Comparison of ENCODE assay signal across 21 cellular contexts in genomic region chr10:70593513-70593890, GRCh38. TPM values are rescaled to one million over a fixed set of nuclear protein-coding genes. Genes with fewer than 3 reads are reported as not detected.
A peak's percentile ranks its signal among the peaks of the same experiment; 100 is the strongest.
DNase-seq lines count a peak whose midpoint lies in the region; ATAC-seq and TF ChIP-seq lines count a peak whose summit lies in the region.
"Had no signal": no experiment of that assay in that cellular context is flagged by ENCODE, and none has a peak within 500 bp of the region (broad histone marks: within the 10 kb centered on the region; RNA-seq: fewer than 3 reads in every experiment).

No MANE protein-coding gene starts in this region.

- no peak for TF ChIP-seq EP300 in esophagus muscularis mucosa (IDR thresholded peaks at IDR 0.05)

- TF ChIP-seq POLR2A in esophagus muscularis mucosa (IDR thresholded peaks at IDR 0.05; ENCODE audit: low read depth) = no peak

- H3K27ac ChIP-seq in OCI-LY1 (ENCODE audit: low read depth, low read length, poor library complexity, severe bottlenecking) (peak overlapping the region; percentile 98), esophagus muscularis mucosa (replicated peaks in 1 of 4) (no peak overlapping the region)
- H3K27ac ChIP-seq: KMS-11, RWPE1 had no signal

- no peak for ATAC-seq in stimulated activated effector memory CD8-positive, alpha-beta T cell treated with anti-CD3 and anti-CD28 coated beads, Interleukin-12 subunit alpha, Interleukin-12 subunit beta, amount 100 ng/mL, for 72 hours
- ATAC-seq in HG02870 (IDR thresholded peaks at IDR 0.05; ENCODE audit: unreplicated experiment) = no peak
- ATAC-seq: GM23338 had no signal

- H3K4me3 ChIP-seq in OCI-LY1 (ENCODE audit: low read depth, low read length, poor library complexity, severe bottlenecking) (no peak overlapping the region), esophagus muscularis mucosa (no peak overlapping the region)
- H3K4me3 ChIP-seq: GM12878, GM23338, HAP-1 had no signal

- H3K4me2 ChIP-seq in OCI-LY1 (ENCODE audit: low read length) = no peak overlapping the region
- H3K4me2 ChIP-seq: GM23338, KMS-11 had no signal

- H3K27ac Mint-ChIP-seq in activated naive CD4-positive, alpha-beta T cell treated with anti-CD3 and anti-CD28 coated beads, Interleukin-2, amount 10 ng/mL, durations not matched to agents 7 days and 5 days = peak overlapping the region; percentile 58
- H3K27ac Mint-ChIP-seq in stimulated activated effector memory CD8-positive, alpha-beta T cell treated with anti-CD3 and anti-CD28 coated beads, Interleukin-12 subunit alpha, Interleukin-12 subunit beta, amount 100 ng/mL, for 72 hours = peak overlapping the region; percentile 88
- H3K27ac Mint-ChIP-seq: GM23338 had no signal

- DNase-seq in activated naive CD4-positive, alpha-beta T cell treated with anti-CD3 and anti-CD28 coated beads, Interleukin-2, amount 10 ng/mL, durations not matched to agents 7 days and 5 days = no peak
- DNase-seq in activated naive CD4-positive, alpha-beta T cell treated with Interleukin-2 at 50 U/mL for 16 hours = no peak
- peak; percentile 55 for DNase-seq in esophagus muscularis mucosa (ENCODE audit: extremely low spot score)
- DNase-seq in stimulated activated effector memory CD8-positive, alpha-beta T cell treated with anti-CD3 and anti-CD28 coated beads, Interleukin-12 subunit alpha, Interleukin-12 subunit beta, amount 100 ng/mL, for 72 hours (ENCODE audit: low spot score in 2 of 2) = no peak
- no peak for DNase-seq in effector CD8-positive, alpha-beta T cell (lab: John Stamatoyannopoulos, UW)
- DNase-seq: CD4-positive, alpha-beta memory T cell; IMR-90; NCI-H1092 treated with DMSO at 0.1 percent for 48 hours; NCI-H1436 treated with DMSO at 0.1 percent for 48 hours; NCI-H1930; NCI-H510A; NCI-H748 treated with DMSO at 0.1 percent for 48 hours; SHP77 treated with DMSO at 0.1 percent for 48 hours had no signal

- no peaks in the 10 kb centered on the region for H4K20me1 ChIP-seq in OCI-LY1 (ENCODE audit: insufficient read depth, low read length)

- H3K9me3 Mint-ChIP-seq in activated naive CD4-positive, alpha-beta T cell treated with anti-CD3 and anti-CD28 coated beads, Interleukin-2, amount 10 ng/mL, durations not matched to agents 7 days and 5 days = no peaks in the 10 kb centered on the region
- H3K9me3 Mint-ChIP-seq in stimulated activated effector memory CD8-positive, alpha-beta T cell treated with anti-CD3 and anti-CD28 coated beads, Interleukin-12 subunit alpha, Interleukin-12 subunit beta, amount 100 ng/mL, for 72 hours = no peaks in the 10 kb centered on the region
- H3K9me3 Mint-ChIP-seq: CD4-positive, alpha-beta memory T cell; GM23338 had no signal

- H3K9me2 ChIP-seq in OCI-LY1 (ENCODE audit: low read depth, low read length) = no peaks in the 10 kb centered on the region

- H3K4me1 ChIP-seq in OCI-LY1 (ENCODE audit: insufficient read depth, low read length, severe bottlenecking) (peaks cover 92% of the 10 kb centered on the region), esophagus muscularis mucosa (peaks cover 9 to 22% (median 17%) of the 10 kb centered on the region in 4 donors)
- H3K4me1 ChIP-seq: HAP-1 had no signal

- no peak overlapping the region for H3K4me3 Mint-ChIP-seq in activated naive CD4-positive, alpha-beta T cell treated with anti-CD3 and anti-CD28 coated beads, Interleukin-2, amount 10 ng/mL, durations not matched to agents 7 days and 5 days
- H3K4me3 Mint-ChIP-seq in stimulated activated effector memory CD8-positive, alpha-beta T cell treated with anti-CD3 and anti-CD28 coated beads, Interleukin-12 subunit alpha, Interleukin-12 subunit beta, amount 100 ng/mL, for 72 hours = no peak overlapping the region
- H3K4me3 Mint-ChIP-seq: CD4-positive, alpha-beta memory T cell; GM23338 had no signal

- H3F3A ChIP-seq in OCI-LY1 (ENCODE audit: insufficient read depth, low read length) = 0 out of 2 replicates have a peak, but pooled peaks cover 4% of the 10 kb centered on the region

- H3K27me3 ChIP-seq in OCI-LY1 (ENCODE audit: insufficient read depth, low read length) = no peaks in the 10 kb centered on the region
- H3K27me3 ChIP-seq in esophagus muscularis mucosa = no peaks in the 10 kb centered on the region

- H3K36me3 ChIP-seq in OCI-LY1 (ENCODE audit: insufficient read depth, low read length) (peaks cover 19% of the 10 kb centered on the region), esophagus muscularis mucosa (no peaks in the 10 kb centered on the region)
- H3K36me3 ChIP-seq: HAP-1 had no signal

- WGBS in esophagus muscularis mucosa = 87% methylated on average over 7 of the region's 7 CpGs

- peaks cover 59% of the 10 kb centered on the region for H3K27me3 Mint-ChIP-seq in activated naive CD4-positive, alpha-beta T cell treated with anti-CD3 and anti-CD28 coated beads, Interleukin-2, amount 10 ng/mL, durations not matched to agents 7 days and 5 days

- intact Hi-C loops in esophagus muscularis mucosa (cut with DNase I) = no loop called here

- H3K9me3 ChIP-seq in OCI-LY1 (ENCODE audit: low read length) (no peaks in the 10 kb centered on the region), esophagus muscularis mucosa (no peaks in the 10 kb centered on the region)
- H3K9me3 ChIP-seq: Caco-2, HAP-1 had no signal

- no peak for TF ChIP-seq CTCF in OCI-LY1 (IDR thresholded peaks at IDR 0.05; ENCODE audit: low read length)
- no peak for TF ChIP-seq CTCF in esophagus muscularis mucosa (IDR thresholded peaks at IDR 0.05)

- peaks cover 8% of the 10 kb centered on the region for H3K4me1 Mint-ChIP-seq in activated naive CD4-positive, alpha-beta T cell treated with anti-CD3 and anti-CD28 coated beads, Interleukin-2, amount 10 ng/mL, durations not matched to agents 7 days and 5 days
- peaks cover 98% of the 10 kb centered on the region for H3K4me1 Mint-ChIP-seq in stimulated activated effector memory CD8-positive, alpha-beta T cell treated with anti-CD3 and anti-CD28 coated beads, Interleukin-12 subunit alpha, Interleukin-12 subunit beta, amount 100 ng/mL, for 72 hours

- H3K9ac ChIP-seq in OCI-LY1 (ENCODE audit: low read length) = no peak overlapping the region
- H3K9ac ChIP-seq: KMS-11 had no signal

- H3K79me2 ChIP-seq in OCI-LY1 (ENCODE audit: insufficient read depth, low read length) = no peaks in the 10 kb centered on the region

- H2AFZ ChIP-seq in OCI-LY1 (ENCODE audit: low read length) = no peak overlapping the region
- H2AFZ ChIP-seq: GM23338 had no signal

- CTCF ChIA-PET in activated naive CD4-positive, alpha-beta T cell treated with anti-CD3 and anti-CD28 coated beads, Interleukin-2, amount 10 ng/mL, durations not matched to agents 7 days and 5 days (lab: Charles Lee) = interaction anchor here (0.7 kb wide), 1 partner anchor 35 kb away, joined by 3 read pairs; no protein-coding TSS in a partner anchor

- peaks cover 17% of the 10 kb centered on the region for H3K36me3 Mint-ChIP-seq in activated naive CD4-positive, alpha-beta T cell treated with anti-CD3 and anti-CD28 coated beads, Interleukin-2, amount 10 ng/mL, durations not matched to agents 7 days and 5 days
- peaks cover 64% of the 10 kb centered on the region for H3K36me3 Mint-ChIP-seq in stimulated activated effector memory CD8-positive, alpha-beta T cell treated with anti-CD3 and anti-CD28 coated beads, Interleukin-12 subunit alpha, Interleukin-12 subunit beta, amount 100 ng/mL, for 72 hours

RNA-seq across cellular contexts. Expression of gene PRF1, which starts 9.0 kb away (rescaled TPM):
- total RNA-seq in esophagus muscularis mucosa = 10 to 100 TPM in 1 of 4 donors, 1 to 10 TPM in 3; 1.2 to 15.2 (median 2.4) TPM
- total RNA-seq: GM23338, IMR-90 had no signal
